Comparison of ENCODE assay signal across 25 cellular contexts in genomic region chr4:147571021-147571770, GRCh38. TPM values are rescaled to one million over a fixed set of nuclear protein-coding genes. Genes with fewer than 3 reads are reported as not detected.
A peak's percentile ranks its signal among the peaks of the same experiment; 100 is the strongest.
DNase-seq lines count a peak whose midpoint lies in the region; ATAC-seq, FAIRE-seq and TF ChIP-seq lines count a peak whose summit lies in the region.
"Had no signal": no experiment of that assay in that cellular context is flagged by ENCODE, and none has a peak within 500 bp of the region (broad histone marks: within the 10 kb centered on the region; RNA-seq: fewer than 3 reads in every experiment).

No MANE protein-coding gene starts in this region.

- intact Hi-C loops in tibial artery (cut with DNase I; ENCODE audit: low total_unique reads), result no loop called here

- no peak overlapping the region for H3K4me2 ChIP-seq in astrocyte (ENCODE audit: low read length)
- H3K4me2 ChIP-seq: A549 had no signal

- H3K4me3 ChIP-seq in astrocyte (ENCODE audit: insufficient read depth, low read depth, low read length) (no peak overlapping the region), fibroblast of villous mesenchyme (ENCODE audit: low read depth, low read length) (no peak overlapping the region), tibial artery (no peak overlapping the region)
- H3K4me3 ChIP-seq: A549 had no signal

- H4K20me1 ChIP-seq in astrocyte (ENCODE audit: insufficient read depth, low read length), result no peaks in the 10 kb centered on the region

- peaks cover 3% of the 10 kb centered on the region for H3K9me3 ChIP-seq in astrocyte (ENCODE audit: insufficient read depth, low read depth, low read length)
- no peaks in the 10 kb centered on the region for H3K9me3 ChIP-seq in tibial artery
- H3K9me3 ChIP-seq: A549, BE2C had no signal

- no peaks in the 10 kb centered on the region for H3K36me3 Mint-ChIP-seq in HFFc6 (ENCODE audit: low read depth)
- no peaks in the 10 kb centered on the region for H3K36me3 Mint-ChIP-seq in astrocyte (ENCODE audit: low read depth, unreplicated experiment)
- no peaks in the 10 kb centered on the region for H3K36me3 Mint-ChIP-seq in endothelial cell (ENCODE audit: low read depth, unreplicated experiment)

- DNase-seq in HFFc6 (no peak), astrocyte (ENCODE audit: low read depth) (no peak), fibroblast of villous mesenchyme (ENCODE audit: low read depth) (peak; percentile 35), tibial artery (no peak), endothelial cell (ENCODE audit: low spot score) (no peak), mesenteric fat pad (ENCODE audit: low spot score) (no peak)
- DNase-seq: BE2C, DMS53, EL, GF-D8, KBM-7, NCI-H1092 treated with DMSO at 0.1 percent for 48 hours, NCI-H1436 treated with DMSO at 0.1 percent for 48 hours, NCI-H2029, NCI-H2227 treated with DMSO at 0.1 percent for 48 hours, NCI-H510A treated with DMSO at 0.1 percent for 48 hours, NCI-H748 treated with DMSO at 0.1 percent for 48 hours had no signal

- no peak for FAIRE-seq in astrocyte (lab: Jason Lieb, UNC)
- FAIRE-seq: A549, D721Med, HepG2 had no signal

- peak overlapping the region; percentile 60 for H3K27ac Mint-ChIP-seq in HFFc6
- H3K27ac Mint-ChIP-seq in astrocyte (ENCODE audit: unreplicated experiment), result no peak overlapping the region
- no peak overlapping the region for H3K27ac Mint-ChIP-seq in endothelial cell (ENCODE audit: unreplicated experiment)

- H3K4me3 Mint-ChIP-seq in HFFc6 (peak overlapping the region; percentile 43), astrocyte (ENCODE audit: unreplicated experiment) (no peak overlapping the region), endothelial cell (ENCODE audit: unreplicated experiment) (no peak overlapping the region)

- TF ChIP-seq CTCF in HFFc6 (IDR thresholded peaks at IDR 0.05) (no peak), astrocyte (IDR thresholded peaks at IDR 0.05; ENCODE audit: insufficient read depth, low read depth, low read length) (no peak), fibroblast of villous mesenchyme (IDR thresholded peaks at IDR 0.05; ENCODE audit: insufficient read depth, low read depth, low read length) (no peak), tibial artery (IDR thresholded peaks at IDR 0.05) (no peak), endothelial cell (IDR thresholded peaks at IDR 0.05; ENCODE audit: unreplicated experiment) (no peak)

- H3K27ac ChIP-seq in astrocyte (ENCODE audit: low read depth, low read length) (no peak overlapping the region), tibial artery (peak overlapping the region; percentile 55)
- H3K27ac ChIP-seq: A549, HL-60, RWPE1 had no signal

- H3K27me3 Mint-ChIP-seq in HFFc6 (ENCODE audit: insufficient read depth) (peaks cover 3% of the 10 kb centered on the region; the same call in 1 of the 2 replicates), astrocyte (ENCODE audit: low read depth, unreplicated experiment) (no peaks in the 10 kb centered on the region), endothelial cell (ENCODE audit: unreplicated experiment) (no peaks in the 10 kb centered on the region)

- no peaks in the 10 kb centered on the region for H3K27me3 ChIP-seq in astrocyte (ENCODE audit: insufficient read depth, low read length)
- no peaks in the 10 kb centered on the region for H3K27me3 ChIP-seq in tibial artery
- H3K27me3 ChIP-seq: BE2C had no signal

- H3K4me1 Mint-ChIP-seq in HFFc6 (ENCODE audit: low read depth), result peaks cover 15% of the 10 kb centered on the region
- H3K4me1 Mint-ChIP-seq in astrocyte (ENCODE audit: low read depth, unreplicated experiment), result no peaks in the 10 kb centered on the region
- peaks cover 3% of the 10 kb centered on the region for H3K4me1 Mint-ChIP-seq in endothelial cell (ENCODE audit: unreplicated experiment)

- H3K36me3 ChIP-seq in astrocyte (ENCODE audit: insufficient read depth, low read length) (no peaks in the 10 kb centered on the region), tibial artery (no peaks in the 10 kb centered on the region)
- H3K36me3 ChIP-seq: BE2C had no signal

- ATAC-seq in HG03159 (IDR thresholded peaks at IDR 0.05; ENCODE audit: unreplicated experiment) (no peak), GM21367 (IDR thresholded peaks at IDR 0.05; ENCODE audit: unreplicated experiment) (no peak)
- ATAC-seq: A549, HepG2, SK-N-SH treated with all-trans-retinoic acid at 6 μM for 48 hours had no signal

- H3K4me1 ChIP-seq in astrocyte (ENCODE audit: insufficient read depth, low read length), result no peaks in the 10 kb centered on the region
- H3K4me1 ChIP-seq in tibial artery, result peaks cover 0 to 21% (median 3%) of the 10 kb centered on the region in 4 donors
- H3K4me1 ChIP-seq: A549 had no signal

- H3K9ac ChIP-seq in astrocyte (ENCODE audit: low read length), result no peak overlapping the region

- no peaks in the 10 kb centered on the region for H3K79me2 ChIP-seq in astrocyte (ENCODE audit: insufficient read depth, low read length)

- peak overlapping the region; percentile 35 for H2AFZ ChIP-seq in astrocyte (ENCODE audit: low read depth, low read length)

- H3K9me3 Mint-ChIP-seq in HFFc6, result no peaks in the 10 kb centered on the region
- no peaks in the 10 kb centered on the region for H3K9me3 Mint-ChIP-seq in astrocyte (ENCODE audit: unreplicated experiment)
- no peaks in the 10 kb centered on the region for H3K9me3 Mint-ChIP-seq in endothelial cell (ENCODE audit: unreplicated experiment)

RNA-seq across cellular contexts. Expression of gene TMEM184C, which starts 46.0 kb away (rescaled TPM):
- 10 to 100 TPM; 36.8 to 42.0 (median 39.8) TPM for total RNA-seq in HFFc6 (2021; fragmentation: NEBNext Ultra II Directional; extraction: Animal tissue kit (Norgen Biotek cat#: 25700))
- total RNA-seq in astrocyte (40.8 and 42.3 TPM in 2 replicates), fibroblast of villous mesenchyme (27.7 and 44.9 TPM in 2 replicates), endothelial cell (ENCODE audit: unreplicated experiment) (26.2 TPM), mesenteric fat pad (35.2 TPM)
